Comparison of ENCODE assay signal across 26 cellular contexts in the genomic region with DNA sequence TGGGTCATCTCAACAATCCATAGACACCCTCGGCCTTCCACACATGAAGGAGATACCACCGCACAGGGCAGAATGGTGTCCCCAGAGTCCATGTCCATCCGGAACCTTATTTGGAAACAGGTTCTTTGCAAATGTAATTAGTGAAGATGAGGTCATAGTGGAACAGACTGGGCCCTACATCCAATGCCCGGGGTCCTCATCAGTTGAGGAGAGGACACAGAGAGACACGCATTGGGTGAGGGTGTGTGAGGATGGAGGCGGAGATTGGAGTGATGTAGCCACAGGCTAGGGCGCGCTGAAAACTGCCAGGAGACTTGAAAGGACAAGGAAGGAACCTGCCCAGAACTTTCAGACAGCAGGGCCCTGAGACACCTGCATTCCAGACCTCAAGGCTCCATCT.
"Had no signal": no experiment of that assay in that cellular context is flagged by ENCODE, and none has a peak within 500 bp of the region (broad histone marks: within the 10 kb centered on the region; RNA-seq: fewer than 3 reads in every experiment).

No MANE protein-coding gene starts in this region.

- H3K36me3 Mint-ChIP-seq: stimulated activated effector memory CD8-positive, alpha-beta T cell treated with anti-CD3 and anti-CD28 coated beads, Interleukin-12 subunit alpha, Interleukin-12 subunit beta, amount 100 ng/mL, for 72 hours; stimulated activated naive B cell treated with anti-CD40 and anti-IgM and Interleukin-4, amounts not matched to agents 10 μg/mL and 1 μg/mL and 100 μg/mL, for 72 hours; type B pancreatic cell had no signal

- DNase-seq: stimulated activated CD4-positive, alpha-beta T cell treated with anti-CD3 and anti-CD28 coated beads, Interleukin-2, amount 100 ng/mL, for 48 hours; stimulated activated CD4-positive, alpha-beta T cell treated with anti-CD3 and anti-CD28 coated beads, Interleukin-4, amount 100 ng/mL, for 1 hour; stimulated activated CD4-positive, alpha-beta T cell treated with anti-CD3 and anti-CD28 coated beads, Interleukin-4, amount 100 ng/mL, for 24 hours; stimulated activated CD4-positive, alpha-beta T cell treated with anti-CD3 and anti-CD28 coated beads, Interleukin-4, amount 100 ng/mL, for 4 hours; stimulated activated CD8-positive, alpha-beta memory T cell treated with anti-CD3 and anti-CD28 coated beads, Interleukin-4, amount 100 ng/mL, for 48 hours; stimulated activated naive B cell treated with anti-CD40 and anti-IgM and Interleukin-4, amounts not matched to agents 10 μg/mL and 1 μg/mL and 100 μg/mL, for 72 hours; stimulated activated naive CD4-positive, alpha-beta T cell; stimulated activated naive CD4-positive, alpha-beta T cell treated with Interleukin-2 at 50 U/mL for 16 hours; stimulated activated naive CD8-positive, alpha-beta T cell treated with anti-CD3 and anti-CD28 coated beads, Interleukin-15, amount 100 ng/mL, for 72 hours; stimulated activated naive CD8-positive, alpha-beta T cell treated with anti-CD3 and anti-CD28 coated beads, Interleukin-15, Interleukin-2, amounts not matched to agents 100 U/mL and 50 U/mL, for 24 hours; stomach; testis; thyroid gland; tibial artery; transverse colon; trophoblast cell; upper lobe of left lung; upper lobe of right lung; uterus had no signal

- ATAC-seq: stimulated activated effector memory CD8-positive, alpha-beta T cell treated with anti-CD3 and anti-CD28 coated beads, Interleukin-12 subunit alpha, Interleukin-12 subunit beta, amount 100 ng/mL, for 72 hours; stimulated activated naive CD8-positive, alpha-beta T cell treated with anti-CD3 and anti-CD28 coated beads, Interleukin-15, amount 100 ng/mL, for 72 hours; stimulated activated naive CD8-positive, alpha-beta T cell treated with anti-CD3 and anti-CD28 coated beads, Interleukin-15, Interleukin-2, amounts not matched to agents 100 U/mL and 50 U/mL, for 24 hours; upper lobe of right lung had no signal

- H3K27ac Mint-ChIP-seq: stimulated activated effector memory CD8-positive, alpha-beta T cell treated with anti-CD3 and anti-CD28 coated beads, Interleukin-12 subunit alpha, Interleukin-12 subunit beta, amount 100 ng/mL, for 72 hours; stimulated activated naive CD8-positive, alpha-beta T cell treated with anti-CD3 and anti-CD28 coated beads, Interleukin-15, Interleukin-2, amounts not matched to agents 100 ng/mL and 50 ng/mL, for 24 hours; type B pancreatic cell had no signal

- H3K9me3 ChIP-seq: suprapubic skin, testis, thoracic aorta, thyroid gland, transverse colon, upper lobe of left lung, upper lobe of right lung, uterus, vagina had no signal

- H3K4me1 Mint-ChIP-seq: stimulated activated effector memory CD8-positive, alpha-beta T cell treated with anti-CD3 and anti-CD28 coated beads, Interleukin-12 subunit alpha, Interleukin-12 subunit beta, amount 100 ng/mL, for 72 hours; stimulated activated naive CD8-positive, alpha-beta T cell treated with anti-CD3 and anti-CD28 coated beads, Interleukin-15, amount 100 ng/mL, for 72 hours had no signal

- H3K36me3 ChIP-seq: stomach, suprapubic skin, thoracic aorta, thyroid gland, tibial artery, tibial nerve, transverse colon, upper lobe of left lung, upper lobe of right lung, uterus, vagina had no signal

- H3K27ac ChIP-seq: stomach, suprapubic skin, testis, thoracic aorta, thyroid gland, tibial artery, tibial nerve, transverse colon, upper lobe of left lung, upper lobe of right lung, uterus, vagina had no signal

- H3K4me1 ChIP-seq: stomach, suprapubic skin, testis, thyroid gland, tibial artery, tibial nerve, transverse colon, upper lobe of left lung, upper lobe of right lung, uterus, vagina had no signal

- H3K4me3 Mint-ChIP-seq: stimulated activated effector memory CD8-positive, alpha-beta T cell treated with anti-CD3 and anti-CD28 coated beads, Interleukin-12 subunit alpha, Interleukin-12 subunit beta, amount 100 ng/mL, for 72 hours; stimulated activated naive B cell treated with anti-CD40 and anti-IgM and Interleukin-4, amounts not matched to agents 10 μg/mL and 1 μg/mL and 100 μg/mL, for 72 hours; stimulated activated naive CD8-positive, alpha-beta T cell treated with anti-CD3 and anti-CD28 coated beads, Interleukin-15, amount 100 ng/mL, for 72 hours; stimulated activated naive CD8-positive, alpha-beta T cell treated with anti-CD3 and anti-CD28 coated beads, Interleukin-15, Interleukin-2, amounts not matched to agents 100 ng/mL and 50 ng/mL, for 24 hours; type B pancreatic cell had no signal

- H3K4me3 ChIP-seq: stomach, suprapubic skin, testis, thoracic aorta, thyroid gland, tibial artery, tibial nerve, transverse colon, upper lobe of left lung, upper lobe of right lung, uterus, vagina had no signal

- H3K9me3 Mint-ChIP-seq: stimulated activated effector memory CD8-positive, alpha-beta T cell treated with anti-CD3 and anti-CD28 coated beads, Interleukin-12 subunit alpha, Interleukin-12 subunit beta, amount 100 ng/mL, for 72 hours; stimulated activated naive CD8-positive, alpha-beta T cell treated with anti-CD3 and anti-CD28 coated beads, Interleukin-15, amount 100 ng/mL, for 72 hours; stimulated activated naive CD8-positive, alpha-beta T cell treated with anti-CD3 and anti-CD28 coated beads, Interleukin-15, Interleukin-2, amounts not matched to agents 100 ng/mL and 50 ng/mL, for 24 hours; type B pancreatic cell had no signal
